Comparison of ENCODE assay signal across 26 cellular contexts in the genomic region with DNA sequence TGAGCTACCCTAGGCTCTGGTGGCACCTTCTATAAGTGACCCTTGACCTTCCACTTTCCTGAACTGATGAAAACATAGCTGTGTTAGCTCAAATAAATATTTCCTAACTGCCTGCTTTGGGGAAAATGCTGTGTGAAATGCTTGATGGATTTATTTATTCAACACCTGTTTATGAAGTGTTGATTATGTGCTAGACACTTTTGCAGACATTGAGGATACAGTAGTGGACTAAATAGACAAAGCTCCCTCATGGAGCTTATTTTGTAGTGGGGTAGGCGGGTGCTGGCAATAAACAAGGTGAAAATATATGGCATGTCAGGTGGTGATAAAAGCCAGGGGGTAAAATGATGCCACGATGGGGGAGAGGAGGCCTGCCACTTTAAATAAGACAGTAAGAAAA. TPM values are rescaled to one million over a fixed set of nuclear protein-coding genes. Genes with fewer than 3 reads are reported as not detected.
DNase-seq lines count a peak whose midpoint lies in the region; ATAC-seq, FAIRE-seq and TF ChIP-seq lines count a peak whose summit lies in the region.
"Had no signal": no experiment of that assay in that cellular context is flagged by ENCODE, and none has a peak within 500 bp of the region (broad histone marks: within the 10 kb centered on the region; RNA-seq: fewer than 3 reads in every experiment).

No MANE protein-coding gene starts in this region.

- H4K20me1 ChIP-seq in HepG2 (ENCODE audit: insufficient read depth, low read length): no peaks in the 10 kb centered on the region
- H4K20me1 ChIP-seq: BLaER1 treated with 17β-estradiol and CSF1 and Interleukin-3, amounts not matched to agents 10 nM and 100 nM had no signal

- ATAC-seq in heart left ventricle (no peak), HepG2 (no peak)
- ATAC-seq: A549, GM12878, GM23338 had no signal

- WGBS in heart left ventricle, 4 donors: 62 to 91% (median 77%) methylated on average over 2 of the region's 2 CpGs
- WGBS in HepG2 (ENCODE audit: low lambda C conversion rate): 18% methylated on average over 2 of the region's 2 CpGs

- no peak overlapping the region for H3K4me2 ChIP-seq in HepG2 (ENCODE audit: low read depth, low read length)
- H3K4me2 ChIP-seq: A549; BLaER1 treated with 17β-estradiol and CSF1 and Interleukin-3, amounts not matched to agents 10 nM and 100 nM; GM23338 had no signal

- TF ChIP-seq EP300 in HepG2 (IDR thresholded peaks at IDR 0.05; ENCODE audit: low read depth in 2 of 2, low read length in 2 of 2) (no peak), HepG2 (CRISPR knock-in tag; IDR thresholded peaks at IDR 0.05; ENCODE audit: borderline replicate concordance) (no peak)

- no peaks in the 10 kb centered on the region for H3K27me3 Mint-ChIP-seq in osteocyte (ENCODE audit: unreplicated experiment)

- H3K79me2 ChIP-seq in HepG2 (ENCODE audit: insufficient read depth, low read length): no peaks in the 10 kb centered on the region

- H3K36me3 ChIP-seq in right atrium auricular region (no peaks in the 10 kb centered on the region), heart left ventricle (no peaks in the 10 kb centered on the region), HepG2 (replicated peaks in 1 of 2; ENCODE audit: control insufficient read depth in 1 of 2, insufficient read depth in 2 of 2, low read length in 2 of 2) (no peaks in the 10 kb centered on the region)
- H3K36me3 ChIP-seq: BE2C; BLaER1 treated with 17β-estradiol and CSF1 and Interleukin-3, amounts not matched to agents 10 nM and 100 nM; HAP-1 had no signal

- FAIRE-seq in HepG2 (lab: Jason Lieb, UNC) (no peak), GM12892 (lab: Jason Lieb, UNC) (no peak)
- FAIRE-seq: A549, D721Med, GM12878, GM18507, H54 had no signal

- no peak for TF ChIP-seq RAD21 in HepG2 (CRISPR knock-in tag; IDR thresholded peaks at IDR 0.05)

- POLR2A ChIA-PET in HepG2 (lab: Yijun Ruan, JAX): no interaction called here

- H3K9me3 Mint-ChIP-seq in osteocyte (ENCODE audit: unreplicated experiment): peaks cover 8% of the 10 kb centered on the region
- H3K9me3 Mint-ChIP-seq: CD4-positive, alpha-beta T cell; CD8-positive, alpha-beta memory T cell had no signal

- H3K4me3 ChIP-seq in right atrium auricular region (no peak overlapping the region), heart left ventricle (no peak overlapping the region), HepG2 (replicated peaks in 1 of 3; ENCODE audit: insufficient read depth in 1 of 3, low read depth in 2 of 3, low read length in 3 of 3) (no peak overlapping the region)
- H3K4me3 ChIP-seq: A549; BLaER1 treated with 17β-estradiol and CSF1 and Interleukin-3, amounts not matched to agents 10 nM and 100 nM; GM12878; GM23338; HAP-1 had no signal

- peaks cover 0 to 23% of the 10 kb centered on the region in 2 donors for H3K4me1 ChIP-seq in right atrium auricular region
- peaks cover 0 to 22% (median 3%) of the 10 kb centered on the region in 12 donors for H3K4me1 ChIP-seq in heart left ventricle
- peaks cover 4% of the 10 kb centered on the region; the same call in 1 of the 2 replicates for H3K4me1 ChIP-seq in HepG2 (ENCODE audit: insufficient read depth, low read length)
- H3K4me1 ChIP-seq: A549, BE2C had no signal

- in situ Hi-C loops in HepG2 (cut with HindIII; ENCODE audit: extremely low pct_ligation_motif_present, low pct_unique_long_range_greater_than_20kb): no loop called here

- no peaks in the 10 kb centered on the region for H3K27me3 ChIP-seq in right atrium auricular region
- H3K27me3 ChIP-seq in heart left ventricle: no peaks in the 10 kb centered on the region
- peaks cover 3 to 10% of the 10 kb centered on the region in 2 experiments; a peak in 3 of 5 replicates for H3K27me3 ChIP-seq in HepG2 (ENCODE audit: control insufficient read depth in 1 of 2, insufficient read depth in 2 of 2, low read length in 2 of 2)
- H3K27me3 ChIP-seq: BE2C; BLaER1 treated with 17β-estradiol and CSF1 and Interleukin-3, amounts not matched to agents 10 nM and 100 nM had no signal

- TF ChIP-seq POLR2A in heart left ventricle (IDR thresholded peaks at IDR 0.05): no peak
- no peak for TF ChIP-seq POLR2A in HepG2 (IDR thresholded peaks at IDR 0.05; ENCODE audit: insufficient read depth in 1 of 2, low read depth in 2 of 2, low read length in 2 of 2)
- TF ChIP-seq POLR2A in GM12892 (IDR thresholded peaks at IDR 0.05; ENCODE audit: low read depth, low read length): no peak

- H2AFZ ChIP-seq in HepG2 (ENCODE audit: low read length): no peak overlapping the region
- H2AFZ ChIP-seq: GM23338 had no signal

- intact Hi-C loops in heart left ventricle (cut with DNase I): loop anchor here in 7 of 10 donors (5.0 to 10.0 kb wide), 8 partner anchors 124 to 376 kb away; no protein-coding TSS in a partner anchor
- intact Hi-C loops in HepG2 (cut with micrococcal nuclease; ENCODE audit: unreplicated experiment): no loop called here
- intact Hi-C loops in posterior vena cava (cut with DNase I): no loop called here

- no TSS peak for BruUV-seq in HepG2 (replicated peaks; lab: Mats Ljungman, UMichigan)

- H3K27ac Mint-ChIP-seq in osteocyte (ENCODE audit: unreplicated experiment): no peak overlapping the region
- H3K27ac Mint-ChIP-seq: CD14-positive monocyte; CD4-positive, alpha-beta T cell; GM23338 had no signal

- H3K4me1 Mint-ChIP-seq in osteocyte (ENCODE audit: unreplicated experiment): peaks cover 24% of the 10 kb centered on the region
- H3K4me1 Mint-ChIP-seq: CD14-positive monocyte; CD8-positive, alpha-beta memory T cell had no signal

- no peak overlapping the region for H3K27ac ChIP-seq in right atrium auricular region
- H3K27ac ChIP-seq in heart left ventricle: no peak overlapping the region
- H3K27ac ChIP-seq in HepG2 (ENCODE audit: extremely low read length, insufficient read depth, low read length): no peak overlapping the region
- H3K27ac ChIP-seq: 22Rv1; A549; BLaER1 treated with 17β-estradiol and CSF1 and Interleukin-3, amounts not matched to agents 10 nM and 100 nM had no signal

- H3K4me3 Mint-ChIP-seq in osteocyte (ENCODE audit: unreplicated experiment): no peak overlapping the region
- H3K4me3 Mint-ChIP-seq: CD4-positive, alpha-beta T cell; CD8-positive, alpha-beta memory T cell; GM23338 had no signal

- H3K36me3 Mint-ChIP-seq in osteocyte (ENCODE audit: unreplicated experiment): peaks cover 5% of the 10 kb centered on the region
- H3K36me3 Mint-ChIP-seq: CD14-positive monocyte; CD8-positive, alpha-beta memory T cell had no signal

- CTCF ChIA-PET in HepG2 (lab: Yijun Ruan, JAX; ENCODE audit: low intra/inter-chr PET ratio, low total read pairs): no interaction called here

- DNase-seq in right atrium auricular region (ENCODE audit: low spot score): peak; percentile 26
- DNase-seq in heart left ventricle: no peak
- no peak for DNase-seq in HepG2 (ENCODE audit: low spot score)
- peak; percentile 7 for DNase-seq in osteocyte (ENCODE audit: extremely low spot score, unreplicated experiment)
- no peak for DNase-seq in posterior vena cava (ENCODE audit: low spot score)
- DNase-seq in cortex of kidney (lab: John Stamatoyannopoulos, UW): no peak
- DNase-seq in GM12892 (ENCODE audit: insufficient read length): no peak
- DNase-seq: ACHN; AML-193; BE2C; CD4-positive, alpha-beta T cell; CD8-positive, alpha-beta memory T cell; DMS 273 treated with DMSO at 0.1 percent for 48 hours; DMS79; EL; GDM1 had no signal

- H3K9ac ChIP-seq in HepG2 (ENCODE audit: insufficient read depth, low read depth, low read length): no peak overlapping the region
- H3K9ac ChIP-seq: BLaER1 treated with 17β-estradiol and CSF1 and Interleukin-3, amounts not matched to agents 10 nM and 100 nM had no signal

- H3K9me3 ChIP-seq in right atrium auricular region (no peaks in the 10 kb centered on the region), heart left ventricle (peaks cover 0 to 6% (median 0%) of the 10 kb centered on the region in 12 donors), HepG2 (ENCODE audit: low read length) (no peaks in the 10 kb centered on the region)
- H3K9me3 ChIP-seq: A549, BE2C, HAP-1 had no signal

- no peak for TF ChIP-seq CTCF in right atrium auricular region (IDR thresholded peaks at IDR 0.05)
- no peak for TF ChIP-seq CTCF in heart left ventricle (IDR thresholded peaks at IDR 0.05)
- TF ChIP-seq CTCF in HepG2 (CRISPR knock-in tag; IDR thresholded peaks at IDR 0.05): no peak
- no peak for TF ChIP-seq CTCF in osteocyte (IDR thresholded peaks at IDR 0.05)

RNA-seq across cellular contexts. Expression of gene TLR3, which starts 50.2 kb away (rescaled TPM):
- total RNA-seq in right atrium auricular region (1 to 10 TPM; 3.0 to 3.5 TPM), heart left ventricle (10 to 100 TPM in 2 of 9 donors, 1 to 10 TPM in 7; 1.7 to 18.6 (median 3.5) TPM), HepG2 (2016; rRNA removed; fragmentation: Illumina TruSeq; extraction: Trizol) (0.07 and 0.11 TPM in 2 replicates), osteocyte (7.5 and 8.2 TPM in 2 replicates), posterior vena cava (10 to 100 TPM in 1 of 2 donors, 1 to 10 TPM in 1; 8.3 to 13.8 TPM)
- polyA plus RNA-seq in heart left ventricle (1 to 10 TPM in 1 of 2 donors, under 1 TPM in 1; 0.69 to 1.0 TPM), HepG2 (2011; rRNA removed) (0.20 and 0.38 TPM in 2 replicates)
- total RNA-seq in HepG2 (2016; cell fraction: cytosol; rRNA removed; fragmentation: Illumina TruSeq; extraction: Trizol; ENCODE audit: low read depth): not detected in 2 replicates
- total RNA-seq in HepG2 (2016; cell fraction: insoluble cytoplasmic fraction; rRNA removed; fragmentation: Illumina TruSeq; extraction: Trizol): 0.07 and 0.13 TPM in 2 replicates
- total RNA-seq in HepG2 (2016; cell fraction: membrane; rRNA removed; fragmentation: Illumina TruSeq; extraction: Trizol): 0.10 TPM in 1 of 2 replicates, not detected in the other
- total RNA-seq in HepG2 (2016; cell fraction: nucleus; rRNA removed; fragmentation: Illumina TruSeq; extraction: Trizol): 0.22 and 0.31 TPM in 2 replicates
- polyA plus RNA-seq in HepG2 (2011; cell fraction: cytosol; rRNA removed): 0.20 and 0.45 TPM in 2 replicates
- polyA plus RNA-seq in HepG2 (2011; cell fraction: nucleus; rRNA removed): 0.07 TPM in 1 of 2 replicates, not detected in the other
- polyA plus RNA-seq in HepG2 (2012): 0.72 and 1.6 TPM in 2 replicates
- not detected in 2 replicates for polyA plus RNA-seq in HepG2 (2016; cell fraction: cytosol; fragmentation: Illumina TruSeq; extraction: Trizol; ENCODE audit: low read depth)
- not detected in 2 replicates for polyA plus RNA-seq in HepG2 (2016; cell fraction: insoluble cytoplasmic fraction; fragmentation: Illumina TruSeq; extraction: Trizol; ENCODE audit: low read depth)
- polyA plus RNA-seq in HepG2 (2016; cell fraction: membrane; fragmentation: Illumina TruSeq; extraction: Trizol; ENCODE audit: low read depth): 0.15 TPM in 1 of 2 replicates, not detected in the other
- not detected in 2 replicates for polyA plus RNA-seq in HepG2 (2016; cell fraction: nucleus; fragmentation: Illumina TruSeq; extraction: Trizol; ENCODE audit: insufficient read depth, low read depth)
- 0.66 and 11.4 TPM in 2 replicates for polyA minus RNA-seq in HepG2 (2011; rRNA and poly(A)+ RNA removed; ENCODE audit: low replicate concordance)
- 0.69 TPM in 1 of 2 replicates, not detected in the other for polyA minus RNA-seq in HepG2 (2011; cell fraction: cytosol; rRNA and poly(A)+ RNA removed)
- polyA minus RNA-seq in HepG2 (2011; cell fraction: nucleus; rRNA and poly(A)+ RNA removed): 0.25 and 0.52 TPM in 2 replicates
- polyA plus RNA-seq in GM12892 (2012; ENCODE audit: missing spikeins): 0.19 TPM

Comparison
In these comparisons a context has a peak if more than half of its experiments do, and no peak if none do; other contexts are left out.
1. DNase-seq: peak in right atrium auricular region (single experiment) and osteocyte (single experiment); none in heart left ventricle (0 of 5), HepG2 (single experiment), posterior vena cava (single experiment), cortex of kidney (single experiment) and GM12892 (single experiment).
2. intact Hi-C loops: an anchor here in heart left ventricle (5.0 to 10.0 kb wide); none called in HepG2 and posterior vena cava.